Comparison of ENCODE assay signal across 8 cellular contexts in genomic region chr12:13000935-13001724, GRCh38. TPM values are rescaled to one million over a fixed set of nuclear protein-coding genes. Genes with fewer than 3 reads are reported as not detected.
DNase-seq lines count a peak whose midpoint lies in the region; ATAC-seq and TF ChIP-seq lines count a peak whose summit lies in the region.

No MANE protein-coding gene starts in this region.

- H3K4me1 Mint-ChIP-seq in HFFc6 (ENCODE audit: low read depth) = peaks cover 56% of the 10 kb centered on the region
- H3K4me1 Mint-ChIP-seq in natural killer cell treated with Interleukin-12 subunit alpha and Interleukin-12 subunit beta and Interleukin-15 and Interleukin-18, amount 100 ng/mL, for 72 hours (ENCODE audit: low read depth in 2 of 2) = peaks cover 28 to 33% of the 10 kb centered on the region in 2 donors

- 0% methylated on average over 11 to 42 of the region's 79 CpGs for WGBS in upper lobe of left lung, 2 donors

- peak overlapping the region; percentile 14 for H3K27ac ChIP-seq in PC-3 (ENCODE audit: low read length)
- peak overlapping the region; percentile 94 to 97 (median 96) for H3K27ac ChIP-seq in upper lobe of left lung

- peak in 1 of 4 donors; percentile 9 for TF ChIP-seq POLR2A in upper lobe of left lung (IDR thresholded peaks at IDR 0.05)

- H3K9me2 ChIP-seq in PC-3 (replicated peaks; ENCODE audit: low read length) = no peaks in the 10 kb centered on the region

- TF ChIP-seq CTCF in HFFc6 (IDR thresholded peaks at IDR 0.05) (peak; percentile 75), PC-3 (conservative IDR thresholded peaks at IDR 0.05; ENCODE audit: low read depth, low read length) (peak; percentile 34; the same call in 1 of the 2 replicates), foreskin fibroblast (IDR thresholded peaks at IDR 0.05; ENCODE audit: low read depth, low read length) (no peak), upper lobe of left lung (IDR thresholded peaks at IDR 0.05) (peak in 3 of 6 experiments; percentile 29 to 44 (median 34))

- intact Hi-C loops in PC-3 (cut with micrococcal nuclease) = loop anchor here (1.0 to 5.0 kb wide), 5 partner anchors 93 to 221 kb away; no protein-coding TSS in a partner anchor

- peaks cover 53% of the 10 kb centered on the region for H3K79me2 ChIP-seq in PC-3 (ENCODE audit: low read length)

- H3K27me3 Mint-ChIP-seq in HFFc6 (ENCODE audit: insufficient read depth) = no peaks in the 10 kb centered on the region; the same call in 1 of the 2 replicates
- H3K27me3 Mint-ChIP-seq in natural killer cell treated with Interleukin-12 subunit alpha and Interleukin-12 subunit beta and Interleukin-15 and Interleukin-18, amount 100 ng/mL, for 72 hours = peaks cover 8 to 12% of the 10 kb centered on the region in 2 donors

- H3K4me1 ChIP-seq in PC-3 (ENCODE audit: insufficient read depth, low read length) (peaks cover 19% of the 10 kb centered on the region), upper lobe of left lung (peaks cover 16 to 42% (median 34%) of the 10 kb centered on the region in 4 donors)

- TF ChIP-seq EP300 in upper lobe of left lung (IDR thresholded peaks at IDR 0.05) = no peak

- H3K4me2 ChIP-seq in PC-3 (ENCODE audit: low read length) = peak overlapping the region; percentile 97

- H3K36me3 Mint-ChIP-seq in HFFc6 (ENCODE audit: low read depth) = peaks cover 14% of the 10 kb centered on the region
- H3K36me3 Mint-ChIP-seq in natural killer cell treated with Interleukin-12 subunit alpha and Interleukin-12 subunit beta and Interleukin-15 and Interleukin-18, amount 100 ng/mL, for 72 hours = no peaks in the 10 kb centered on the region

- ATAC-seq in PC-3 (peak; percentile 52), upper lobe of left lung (ENCODE audit: low FRiP score in 2 of 2) (peak; percentile 37 to 70)
- ATAC-seq in natural killer cell treated with Interleukin-12 subunit alpha and Interleukin-12 subunit beta and Interleukin-15 and Interleukin-18, amount 100 ng/mL, for 72 hours = peak; percentile 2 to 41

- no peaks in the 10 kb centered on the region for H3F3A ChIP-seq in PC-3 (ENCODE audit: low read length, unreplicated experiment)

- H3K9me3 ChIP-seq in PC-3 (ENCODE audit: low read length) (no peaks in the 10 kb centered on the region), upper lobe of left lung (no peaks in the 10 kb centered on the region)

- no peaks in the 10 kb centered on the region for H4K20me1 ChIP-seq in PC-3 (ENCODE audit: low read length)

- POLR2A ChIA-PET in PC-3 (lab: Charles Lee; ENCODE audit: unreplicated experiment) = interaction anchor here (0.5 kb wide), 1 partner anchor 264 kb away, joined by 7 read pairs; no protein-coding TSS in a partner anchor

- H3K27ac Mint-ChIP-seq in HFFc6 = peak overlapping the region; percentile 93
- H3K27ac Mint-ChIP-seq in natural killer cell treated with Interleukin-12 subunit alpha and Interleukin-12 subunit beta and Interleukin-15 and Interleukin-18, amount 100 ng/mL, for 72 hours = peak overlapping the region; percentile 62 to 71

- H3K9ac ChIP-seq in PC-3 (ENCODE audit: low read length) = peak overlapping the region; percentile 68

- H2AFZ ChIP-seq in PC-3 (ENCODE audit: low read length) = peak overlapping the region; percentile 66

- DNase-seq in DMS153 (lab: John Stamatoyannopoulos, UW) (peak; percentile 26), HFFc6 (no peak), PC-3 (peak; percentile 47), foreskin fibroblast (peak; percentile 63 to 87), upper lobe of left lung (peak; percentile 70 to 92), NCI-H187 treated with DMSO at 0.1 percent for 48 hours (lab: John Stamatoyannopoulos, UW) (no peak)
- peak; percentile 42 for DNase-seq in activated naive CD4-positive, alpha-beta T cell treated with Interleukin-2 at 50 U/mL for 16 hours
- DNase-seq in natural killer cell treated with Interleukin-12 subunit alpha and Interleukin-12 subunit beta and Interleukin-15 and Interleukin-18, amount 100 ng/mL, for 72 hours (ENCODE audit: low spot score) = peak; percentile 69

- H3K4me3 ChIP-seq in PC-3 (ENCODE audit: low read length) = peak overlapping the region; percentile 72
- peak overlapping the region; percentile 61 to 62 for H3K4me3 ChIP-seq in foreskin fibroblast (ENCODE audit: low read depth in 1 of 2, low read length in 2 of 2)
- peak overlapping the region; percentile 42 to 97 (median 79) for H3K4me3 ChIP-seq in upper lobe of left lung

- BruUV-seq in PC-3 (replicated peaks; lab: Mats Ljungman, UMichigan) = no TSS peak

- peak overlapping the region; percentile 91 for H3K4me3 Mint-ChIP-seq in HFFc6
- H3K4me3 Mint-ChIP-seq in natural killer cell treated with Interleukin-12 subunit alpha and Interleukin-12 subunit beta and Interleukin-15 and Interleukin-18, amount 100 ng/mL, for 72 hours = peak overlapping the region; percentile 92

- H3K27me3 ChIP-seq in PC-3 (ENCODE audit: low read length) (no peaks in the 10 kb centered on the region), upper lobe of left lung (no peaks in the 10 kb centered on the region)

- H3K36me3 ChIP-seq in PC-3 (ENCODE audit: low read depth, low read length) (no peaks in the 10 kb centered on the region), upper lobe of left lung (no peaks in the 10 kb centered on the region)

- H3K9me3 Mint-ChIP-seq in HFFc6 = no peaks in the 10 kb centered on the region
- H3K9me3 Mint-ChIP-seq in natural killer cell treated with Interleukin-12 subunit alpha and Interleukin-12 subunit beta and Interleukin-15 and Interleukin-18, amount 100 ng/mL, for 72 hours = no peaks in the 10 kb centered on the region

- CTCF ChIA-PET in PC-3 (lab: Charles Lee) = interaction anchor here (0.7 kb wide), 1 partner anchor 99 kb away, joined by 3 read pairs; no protein-coding TSS in a partner anchor

RNA-seq across cellular contexts. Expression of gene HEBP1, which starts 1.1 kb away (rescaled TPM):
- total RNA-seq in HFFc6 (2021; fragmentation: NEBNext Ultra II Directional; extraction: Animal tissue kit (Norgen Biotek cat#: 25700)) = 100 to 1,000 TPM in 1 of 6 experiments, 10 to 100 TPM in 5; 65.0 to 100 (median 70.8) TPM
- total RNA-seq in PC-3 (2014; rRNA removed) = 6.2 and 8.2 TPM in 2 replicates
- total RNA-seq in natural killer cell treated with Interleukin-12 subunit alpha and Interleukin-12 subunit beta and Interleukin-15 and Interleukin-18, amount 100 ng/mL, for 72 hours = 10 to 100 TPM; 11.2 to 13.9 TPM
- total RNA-seq in upper lobe of left lung = 10 to 100 TPM; 25.1 to 70.9 (median 63.7) TPM

RNA-seq across cellular contexts. Expression of gene FAM234B, which starts 43.1 kb away (rescaled TPM):
- total RNA-seq in HFFc6 (2021; fragmentation: NEBNext Ultra II Directional; extraction: Animal tissue kit (Norgen Biotek cat#: 25700)) = 1 to 10 TPM; 3.0 to 4.6 (median 3.7) TPM
- total RNA-seq in PC-3 (2014; rRNA removed) (3.1 and 3.3 TPM in 2 replicates), upper lobe of left lung (10 to 100 TPM in 1 of 6 donors, 1 to 10 TPM in 5; 3.1 to 16.2 (median 8.8) TPM)
- total RNA-seq in natural killer cell treated with Interleukin-12 subunit alpha and Interleukin-12 subunit beta and Interleukin-15 and Interleukin-18, amount 100 ng/mL, for 72 hours = 10 to 100 TPM in 1 of 2 donors, 1 to 10 TPM in 1; 7.2 to 10.1 TPM

RNA-seq across cellular contexts. Expression of gene GPRC5D, which starts 49.2 kb away (rescaled TPM):
- total RNA-seq in HFFc6 (2021; fragmentation: NEBNext Ultra II Directional; extraction: Animal tissue kit (Norgen Biotek cat#: 25700)) = not detected
- total RNA-seq in PC-3 (2014; rRNA removed) (not detected in 2 replicates), upper lobe of left lung (1 to 10 TPM in 1 of 6 donors, under 1 TPM in 1, not detected in 4; 0.66 to 2.1 TPM)
- not detected for total RNA-seq in natural killer cell treated with Interleukin-12 subunit alpha and Interleukin-12 subunit beta and Interleukin-15 and Interleukin-18, amount 100 ng/mL, for 72 hours

Comparison
In these comparisons a context has a peak if more than half of its experiments do, and no peak if none do; other contexts are left out.
1. DNase-seq: peak in DMS153 (single experiment), PC-3 (single experiment), activated naive CD4-positive, alpha-beta T cell treated with Interleukin-2 at 50 U/mL for 16 hours (single experiment), foreskin fibroblast (2 of 2), natural killer cell treated with Interleukin-12 subunit alpha and Interleukin-12 subunit beta and Interleukin-15 and Interleukin-18, amount 100 ng/mL, for 72 hours (single experiment) and upper lobe of left lung (2 of 2); none in HFFc6 (single experiment) and NCI-H187 treated with DMSO at 0.1 percent for 48 hours (single experiment).
2. Peak in every context shown above with its lines, with median percentiles within 50 percentile points of each other: ATAC-seq and H3K4me3 ChIP-seq.